In the genomic region with DNA sequence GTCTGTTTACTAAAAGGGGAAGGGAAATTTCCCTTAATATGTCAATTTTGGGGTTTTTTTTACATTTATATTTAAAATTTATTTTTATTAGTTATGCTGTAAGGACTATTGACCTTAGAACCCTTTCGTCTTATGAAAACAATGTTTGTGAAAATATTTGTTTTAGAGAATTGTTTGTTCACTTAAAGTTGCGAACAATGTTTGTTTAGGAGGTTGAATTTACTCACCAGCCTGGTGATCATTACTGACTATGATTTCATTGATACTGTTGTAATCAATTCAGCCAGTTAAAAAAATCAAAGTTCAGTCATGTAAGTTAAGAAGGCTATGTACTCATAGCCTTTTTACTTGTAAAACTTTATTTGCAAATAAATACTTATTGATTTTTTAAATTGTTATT, we compare ENCODE assay signal across 1 cellular context.
TF ChIP-seq lines count a peak whose summit lies in the region.

No MANE protein-coding gene starts in this region.

TF ChIP-seq in liver, 16 proteins besides CTCF, POLR2A, EP300 and RAD21 (continued from another document):
- TF ChIP-seq, protein P1, sequence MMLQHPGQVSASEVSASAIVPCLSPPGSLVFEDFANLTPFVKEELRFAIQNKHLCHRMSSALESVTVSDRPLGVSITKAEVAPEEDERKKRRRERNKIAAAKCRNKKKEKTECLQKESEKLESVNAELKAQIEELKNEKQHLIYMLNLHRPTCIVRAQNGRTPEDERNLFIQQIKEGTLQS (IDR thresholded peaks at IDR 0.05): no peak
- TF ChIP-seq, protein P2, sequence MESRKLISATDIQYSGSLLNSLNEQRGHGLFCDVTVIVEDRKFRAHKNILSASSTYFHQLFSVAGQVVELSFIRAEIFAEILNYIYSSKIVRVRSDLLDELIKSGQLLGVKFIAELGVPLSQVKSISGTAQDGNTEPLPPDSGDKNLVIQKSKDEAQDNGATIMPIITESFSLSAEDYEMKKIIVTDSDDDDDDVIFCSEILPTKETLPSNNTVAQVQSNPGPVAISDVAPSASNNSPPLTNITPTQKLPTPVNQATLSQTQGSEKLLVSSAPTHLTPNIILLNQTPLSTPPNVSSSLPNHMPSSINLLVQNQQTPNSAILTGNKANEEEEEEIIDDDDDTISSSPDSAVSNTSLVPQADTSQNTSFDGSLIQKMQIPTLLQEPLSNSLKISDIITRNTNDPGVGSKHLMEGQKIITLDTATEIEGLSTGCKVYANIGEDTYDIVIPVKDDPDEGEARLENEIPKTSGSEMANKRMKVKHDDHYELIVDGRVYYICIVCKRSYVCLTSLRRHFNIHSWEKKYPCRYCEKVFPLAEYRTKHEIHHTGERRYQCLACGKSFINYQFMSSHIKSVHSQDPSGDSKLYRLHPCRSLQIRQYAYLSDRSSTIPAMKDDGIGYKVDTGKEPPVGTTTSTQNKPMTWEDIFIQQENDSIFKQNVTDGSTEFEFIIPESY (IDR thresholded peaks at IDR 0.05): no peak
- TF ChIP-seq NR2F2 (IDR thresholded peaks at IDR 0.05) (no peak), RXRA (IDR thresholded peaks at IDR 0.05) (peak in 1 of 2 donors; percentile 24), GABPA (IDR thresholded peaks at IDR 0.05 in 1 of 2, conservative IDR thresholded peaks at IDR 0.05 in 1 of 2) (no peak), EGR1 (IDR thresholded peaks at IDR 0.05; ENCODE audit: low read depth in 2 of 2) (no peak), SP1 (IDR thresholded peaks at IDR 0.05) (peak; percentile 10), HNF4G (IDR thresholded peaks at IDR 0.05) (no peak)
TF ChIP-seq in liver: peak in this region for 4.
